In genomic region chr17:15649861-15650391, GRCh38 we compare ENCODE assay signal across 9 cellular contexts. TPM values are rescaled to one million over a fixed set of nuclear protein-coding genes. Genes with fewer than 3 reads are reported as not detected.
DNase-seq lines count a peak whose midpoint lies in the region; ATAC-seq, FAIRE-seq and TF ChIP-seq lines count a peak whose summit lies in the region.
"Had no signal": no experiment of that assay in that cellular context is flagged by ENCODE, and none has a peak within 500 bp of the region (broad histone marks: within the 10 kb centered on the region; RNA-seq: fewer than 3 reads in every experiment).

No MANE protein-coding gene starts in this region.

- no peak for TF ChIP-seq POLR2A in testis (IDR thresholded peaks at IDR 0.05)

- no peak overlapping the region for H2AFZ ChIP-seq in keratinocyte (ENCODE audit: control insufficient read depth, low read length)

- dilution Hi-C loops in keratinocyte (cut with MboI; ENCODE audit: extremely low pct_ligation_motif_present, low sequenced_read_pairs), result no loop called here

- TF ChIP-seq CTCF in keratinocyte (optimal IDR thresholded peaks at IDR 0.05 in 1 of 3, IDR thresholded peaks at IDR 0.05 in 1 of 3, conservative IDR thresholded peaks at IDR 0.05 in 1 of 3; ENCODE audit: extremely low read depth in 1 of 3, insufficient read depth in 2 of 3, low read length in 3 of 3) (no peak), testis (IDR thresholded peaks at IDR 0.05) (no peak)

- H3K27me3 ChIP-seq in adipocyte (replicated peaks; ENCODE audit: control insufficient read depth, insufficient read depth, low read length) (no peaks in the 10 kb centered on the region), keratinocyte (ENCODE audit: control insufficient read depth, extremely low read depth, insufficient read depth, low read length) (no peaks in the 10 kb centered on the region), testis (no peaks in the 10 kb centered on the region)
- H3K27me3 ChIP-seq: cardiac muscle cell had no signal

- H3K4me3 ChIP-seq in adipocyte (ENCODE audit: low read length), result peak overlapping the region; percentile 85
- H3K4me3 ChIP-seq in keratinocyte (ENCODE audit: control insufficient read depth in 2 of 3, extremely low read depth in 1 of 3, insufficient read depth in 2 of 3, low read depth in 1 of 3, low read length in 3 of 3), result peak overlapping the region; percentile 82 to 87 (median 87)
- peak overlapping the region; percentile 41 to 63 for H3K4me3 ChIP-seq in testis
- H3K4me3 ChIP-seq: cardiac muscle cell had no signal

- peak overlapping the region; percentile 94 for H3K4me2 ChIP-seq in keratinocyte (ENCODE audit: control insufficient read depth, extremely low read depth, insufficient read depth, low read depth, low read length)

- ATAC-seq in HG03439 (IDR thresholded peaks at IDR 0.05; ENCODE audit: unreplicated experiment) (no peak), HG03442 (IDR thresholded peaks at IDR 0.05; ENCODE audit: unreplicated experiment) (no peak)

- H3K4me1 ChIP-seq in adipocyte (ENCODE audit: control insufficient read depth, insufficient read depth, low read length), result peaks cover 25% of the 10 kb centered on the region
- H3K4me1 ChIP-seq in keratinocyte (ENCODE audit: control insufficient read depth, extremely low read depth, insufficient read depth, low read length), result peaks cover 33% of the 10 kb centered on the region
- peaks cover 27% of the 10 kb centered on the region for H3K4me1 ChIP-seq in testis

- POLR2A ChIA-PET in activated CD4-positive, alpha-beta T cell treated with anti-CD3 and anti-CD28 coated beads, Interleukin-2, amount 10 ng/mL, durations not matched to agents 7 days and 5 days (lab: Charles Lee), result no interaction called here

- H3K9ac ChIP-seq in adipocyte (ENCODE audit: low read length) (peak overlapping the region; percentile 86), keratinocyte (ENCODE audit: control insufficient read depth, extremely low read depth, insufficient read depth, low read length) (peak overlapping the region; percentile 90)

- H3K4me3 Mint-ChIP-seq in activated CD4-positive, alpha-beta T cell treated with anti-CD3 and anti-CD28 coated beads, Interleukin-2, amount 10 ng/mL, durations not matched to agents 7 days and 5 days, result no peak overlapping the region

- peaks cover 42% of the 10 kb centered on the region for H3K79me2 ChIP-seq in keratinocyte (ENCODE audit: control insufficient read depth, insufficient read depth, low read length)

- H3K9me3 ChIP-seq in adipocyte (ENCODE audit: control insufficient read depth, low read length) (no peaks in the 10 kb centered on the region), keratinocyte (ENCODE audit: control insufficient read depth, low read depth, low read length) (no peaks in the 10 kb centered on the region), testis (no peaks in the 10 kb centered on the region)

- no peaks in the 10 kb centered on the region for H4K20me1 ChIP-seq in keratinocyte (ENCODE audit: control insufficient read depth, extremely low read depth, insufficient read depth, low read length)

- H3K36me3 ChIP-seq in adipocyte (ENCODE audit: control insufficient read depth, insufficient read depth, low read length, severe bottlenecking), result no peaks in the 10 kb centered on the region
- peaks cover 2 to 11% of the 10 kb centered on the region in 2 experiments for H3K36me3 ChIP-seq in keratinocyte (ENCODE audit: control insufficient read depth in 2 of 2, extremely low read depth in 1 of 2, insufficient read depth in 2 of 2, low read length in 2 of 2)
- no peaks in the 10 kb centered on the region for H3K36me3 ChIP-seq in testis (ENCODE audit: low read depth, missing control alignments)
- H3K36me3 ChIP-seq: cardiac muscle cell had no signal

- H3K27me3 Mint-ChIP-seq in activated CD4-positive, alpha-beta T cell treated with anti-CD3 and anti-CD28 coated beads, Interleukin-2, amount 10 ng/mL, durations not matched to agents 7 days and 5 days, result no peaks in the 10 kb centered on the region

- FAIRE-seq in keratinocyte (lab: Jason Lieb, UNC), result no peak

- CTCF ChIA-PET in activated CD4-positive, alpha-beta T cell treated with anti-CD3 and anti-CD28 coated beads, Interleukin-2, amount 10 ng/mL, durations not matched to agents 7 days and 5 days (lab: Charles Lee), result interaction anchor here (1.8 kb wide), 1 partner anchor 11 kb away, joined by 4 read pairs; no protein-coding TSS in a partner anchor

- H3K4me1 Mint-ChIP-seq in activated CD4-positive, alpha-beta T cell treated with anti-CD3 and anti-CD28 coated beads, Interleukin-2, amount 10 ng/mL, durations not matched to agents 7 days and 5 days, result peaks cover 16% of the 10 kb centered on the region

- WGBS in testis, 2 donors, result 27 to 36% methylated on average over 5 of the region's 5 CpGs

- H3K27ac Mint-ChIP-seq in activated CD4-positive, alpha-beta T cell treated with anti-CD3 and anti-CD28 coated beads, Interleukin-2, amount 10 ng/mL, durations not matched to agents 7 days and 5 days, result no peak overlapping the region

- DNase-seq in HCEC 1CT (peak; percentile 51), adipocyte (ENCODE audit: low read depth) (peak; percentile 81), keratinocyte (ENCODE audit: low read depth, low spot score) (peak; percentile 52), testis (no peak), NCI-H1930 (lab: John Stamatoyannopoulos, UW) (no peak)
- DNase-seq in activated CD4-positive, alpha-beta T cell treated with anti-CD3 and anti-CD28 coated beads, Interleukin-2, amount 10 ng/mL, durations not matched to agents 7 days and 5 days, result no peak

- H3K36me3 Mint-ChIP-seq in activated CD4-positive, alpha-beta T cell treated with anti-CD3 and anti-CD28 coated beads, Interleukin-2, amount 10 ng/mL, durations not matched to agents 7 days and 5 days (ENCODE audit: low read depth), result peaks cover 3% of the 10 kb centered on the region

- no peaks in the 10 kb centered on the region for H3K9me1 ChIP-seq in keratinocyte (ENCODE audit: control insufficient read depth, extremely low read depth, insufficient read depth, low read length)

- H3K9me3 Mint-ChIP-seq in activated CD4-positive, alpha-beta T cell treated with anti-CD3 and anti-CD28 coated beads, Interleukin-2, amount 10 ng/mL, durations not matched to agents 7 days and 5 days, result no peaks in the 10 kb centered on the region

- intact Hi-C loops in testis (cut with DNase I; ENCODE audit: low total_unique reads), result no loop called here

- peak overlapping the region; percentile 89 for H3K27ac ChIP-seq in keratinocyte (ENCODE audit: control insufficient read depth, insufficient read depth, low read length)
- H3K27ac ChIP-seq in testis, result peak overlapping the region; percentile 74 to 86
- H3K27ac ChIP-seq: cardiac muscle cell had no signal

RNA-seq across cellular contexts. Expression of gene FBXW10B, which starts 30.4 kb away (rescaled TPM):
- polyA plus RNA-seq in keratinocyte, result 2.8 to 5.0 TPM (median 4.4 TPM) in 3 replicates
- polyA plus RNA-seq in keratinocyte (2011; ENCODE audit: low read depth), result 3.3 TPM
- 1.0 and 1.7 TPM in 2 replicates for polyA plus RNA-seq in keratinocyte (2011; cell fraction: cytosol; rRNA removed)
- polyA plus RNA-seq in keratinocyte (2011; cell fraction: nucleus; rRNA removed), result 33.5 and 45.6 TPM in 2 replicates
- 1.9 and 6.0 TPM in 2 replicates for polyA plus RNA-seq in keratinocyte (2012; ENCODE audit: low replicate concordance)
- polyA minus RNA-seq in keratinocyte, result 1.3 to 5.6 TPM (median 5.4 TPM) in 3 replicates
- polyA minus RNA-seq in keratinocyte (2011; cell fraction: cytosol; rRNA and poly(A)+ RNA removed), result not detected
- 6.0 and 17.3 TPM in 2 replicates for polyA minus RNA-seq in keratinocyte (2011; cell fraction: nucleus; rRNA and poly(A)+ RNA removed)
- total RNA-seq in testis, result 10 to 100 TPM; 15.9 to 20.5 TPM
- polyA plus RNA-seq in testis (ENCODE audit: insufficient read depth, low read depth, low replicate concordance), result 6.8 TPM
- under 1 TPM; 0.44 to 0.60 TPM for total RNA-seq in activated CD4-positive, alpha-beta T cell treated with anti-CD3 and anti-CD28 coated beads, Interleukin-2, amount 10 ng/mL, durations not matched to agents 7 days and 5 days
- total RNA-seq: cardiac muscle cell had no signal

RNA-seq across cellular contexts. Expression of gene TRIM16, which starts 34.2 kb away (rescaled TPM):
- 62.3 to 81.3 TPM (median 78.1 TPM) in 3 replicates for polyA plus RNA-seq in keratinocyte
- polyA plus RNA-seq in keratinocyte (2011; ENCODE audit: low read depth), result 96.9 TPM
- polyA plus RNA-seq in keratinocyte (2011; cell fraction: cytosol; rRNA removed), result 63.6 and 81.2 TPM in 2 replicates
- polyA plus RNA-seq in keratinocyte (2011; cell fraction: nucleus; rRNA removed), result 91.5 and 96.1 TPM in 2 replicates
- polyA plus RNA-seq in keratinocyte (2012; ENCODE audit: low replicate concordance), result 65.7 and 83.3 TPM in 2 replicates
- 61.7 to 104 TPM (median 86.0 TPM) in 3 replicates for polyA minus RNA-seq in keratinocyte
- polyA minus RNA-seq in keratinocyte (2011; cell fraction: cytosol; rRNA and poly(A)+ RNA removed), result 66.6 TPM
- polyA minus RNA-seq in keratinocyte (2011; cell fraction: nucleus; rRNA and poly(A)+ RNA removed), result 58.0 and 84.1 TPM in 2 replicates
- total RNA-seq in testis, result 10 to 100 TPM; 38.3 to 52.5 TPM
- polyA plus RNA-seq in testis (ENCODE audit: insufficient read depth, low read depth, low replicate concordance), result 24.4 TPM
- total RNA-seq in activated CD4-positive, alpha-beta T cell treated with anti-CD3 and anti-CD28 coated beads, Interleukin-2, amount 10 ng/mL, durations not matched to agents 7 days and 5 days, result 1 to 10 TPM; 7.2 to 8.7 TPM

RNA-seq across cellular contexts. Expression of gene ZNF286A, which starts 49.6 kb away (rescaled TPM):
- polyA plus RNA-seq in keratinocyte (12.3 to 32.3 TPM (median 19.5 TPM) in 3 replicates), testis (ENCODE audit: insufficient read depth, low read depth, low replicate concordance) (17.6 TPM)
- polyA plus RNA-seq in keratinocyte (2011; ENCODE audit: low read depth), result 4.8 TPM
- polyA plus RNA-seq in keratinocyte (2011; cell fraction: cytosol; rRNA removed), result 16.5 and 17.1 TPM in 2 replicates
- polyA plus RNA-seq in keratinocyte (2011; cell fraction: nucleus; rRNA removed), result 26.7 and 37.8 TPM in 2 replicates
- polyA plus RNA-seq in keratinocyte (2012; ENCODE audit: low replicate concordance), result 6.4 and 20.6 TPM in 2 replicates
- 7.7 to 24.5 TPM (median 16.0 TPM) in 3 replicates for polyA minus RNA-seq in keratinocyte
- 12.9 TPM for polyA minus RNA-seq in keratinocyte (2011; cell fraction: cytosol; rRNA and poly(A)+ RNA removed)
- 6.9 and 15.4 TPM in 2 replicates for polyA minus RNA-seq in keratinocyte (2011; cell fraction: nucleus; rRNA and poly(A)+ RNA removed)
- total RNA-seq in testis, result 10 to 100 TPM; 21.1 to 30.7 TPM
- 10 to 100 TPM; 18.0 to 21.2 TPM for total RNA-seq in activated CD4-positive, alpha-beta T cell treated with anti-CD3 and anti-CD28 coated beads, Interleukin-2, amount 10 ng/mL, durations not matched to agents 7 days and 5 days

Comparison
In these comparisons a context has a peak if more than half of its experiments do, and no peak if none do; other contexts are left out.
1. DNase-seq: peak in HCEC 1CT (single experiment), adipocyte (single experiment) and keratinocyte (single experiment); none in testis (single experiment), NCI-H1930 (0 of 2) and activated CD4-positive, alpha-beta T cell treated with anti-CD3 and anti-CD28 coated beads, Interleukin-2, amount 10 ng/mL, durations not matched to agents 7 days and 5 days (single experiment).
2. RNA of gene FBXW10B, which starts 30.4 kb away (total RNA-seq): 15.9 to 20.5 TPM in testis; 0.44 to 0.60 TPM in activated CD4-positive, alpha-beta T cell treated with anti-CD3 and anti-CD28 coated beads, Interleukin-2, amount 10 ng/mL, durations not matched to agents 7 days and 5 days; every median in the first group is over 10 times any median in the second.
3. RNA of gene TRIM16, which starts 34.2 kb away (total RNA-seq): 38.3 to 52.5 TPM in testis; 7.2 to 8.7 TPM in activated CD4-positive, alpha-beta T cell treated with anti-CD3 and anti-CD28 coated beads, Interleukin-2, amount 10 ng/mL, durations not matched to agents 7 days and 5 days; every median in the first group is over 4 times any median in the second.
4. Peak in every context shown above with its lines, with median percentiles within 50 percentile points of each other: H3K4me3 ChIP-seq.